Comparison of ENCODE assay signal across 21 cellular contexts in genomic region chr4:123577507-123577906, GRCh38.
"Had no signal": no experiment of that assay in that cellular context is flagged by ENCODE, and none has a peak within 500 bp of the region (broad histone marks: within the 10 kb centered on the region; RNA-seq: fewer than 3 reads in every experiment).

No MANE protein-coding gene starts in this region.

- H3K36me3 ChIP-seq: colonic mucosa, prostate gland, spleen, tibial nerve had no signal

- H3K9me3 ChIP-seq: colonic mucosa, prostate gland, testis had no signal

- H3K4me1 ChIP-seq: colonic mucosa, parathyroid adenoma, prostate gland, testis, tibial nerve had no signal

- DNase-seq: colonic mucosa; dermis blood vessel endothelial cell; erythroblast; foreskin melanocyte; head of caudate nucleus; left colon; mammary epithelial cell; naive thymus-derived CD4-positive, alpha-beta T cell; nephron progenitor cell; spleen; stimulated activated CD4-positive, alpha-beta T cell treated with anti-CD3 and anti-CD28 coated beads, Interleukin-15, amount 100 ng/mL, for 24 hours; stimulated activated CD4-positive, alpha-beta T cell treated with anti-CD3 and anti-CD28 coated beads, Interleukin-1b, Interleukin-23, amount 100 ng/mL, for 48 hours; stimulated activated CD4-positive, alpha-beta T cell treated with anti-CD3 and anti-CD28 coated beads, Interleukin-4, amount 100 ng/mL, for 4 hours; stimulated activated naive B cell treated with anti-CD40 and anti-IgM and Interleukin-4, amounts not matched to agents 10 μg/mL and 1 μg/mL and 100 μg/mL, for 72 hours; stimulated activated naive CD8-positive, alpha-beta T cell treated with anti-CD3 and anti-CD28 coated beads, Interleukin-15, amount 100 ng/mL, for 72 hours; testis had no signal

- ATAC-seq: left colon; naive thymus-derived CD4-positive, alpha-beta T cell; sciatic nerve; stimulated activated naive B cell treated with anti-CD40 and anti-IgM and Interleukin-4, amounts not matched to agents 10 μg/mL and 1 μg/mL and 100 μg/mL, for 72 hours; stimulated activated naive CD8-positive, alpha-beta T cell treated with anti-CD3 and anti-CD28 coated beads, Interleukin-15, amount 100 ng/mL, for 72 hours had no signal

- H3K79me2 ChIP-seq: hepatocyte, parathyroid adenoma had no signal

- H3K4me3 ChIP-seq: colonic mucosa, hepatocyte, prostate gland, spleen, testis, tibial nerve had no signal

- H2AFZ ChIP-seq: hepatocyte, parathyroid adenoma had no signal

- H3K27me3 ChIP-seq: colonic mucosa, hepatocyte, spleen, testis, tibial nerve had no signal

- H3K27ac ChIP-seq: colonic mucosa, hepatocyte, parathyroid adenoma, prostate gland, spleen, testis, tibial nerve had no signal

- H3K4me2 ChIP-seq: hepatocyte had no signal

- H3K9ac ChIP-seq: parathyroid adenoma had no signal
